Comparison of ENCODE assay signal across 20 cellular contexts in the genomic region with DNA sequence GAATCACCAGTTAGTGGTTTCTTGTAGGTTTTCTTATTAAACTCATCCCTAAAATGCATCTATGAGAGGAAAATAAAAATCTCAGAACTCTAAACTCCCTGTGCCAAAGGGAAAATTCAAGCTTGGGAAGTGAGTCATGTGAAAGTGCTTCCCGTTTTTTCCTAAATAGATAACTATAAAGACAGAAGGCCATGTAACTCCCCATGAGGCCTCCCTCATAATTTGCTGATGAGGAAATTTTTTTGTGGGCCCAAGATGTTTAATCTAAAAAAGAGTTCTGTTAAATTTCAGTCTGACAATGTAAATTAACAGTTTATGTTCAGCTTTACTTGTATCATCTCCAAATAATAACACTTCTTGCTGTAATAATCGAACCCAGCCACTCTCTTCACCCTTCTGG.
"Had no signal": no experiment of that assay in that cellular context is flagged by ENCODE, and none has a peak within 500 bp of the region (broad histone marks: within the 10 kb centered on the region; RNA-seq: fewer than 3 reads in every experiment).

No MANE protein-coding gene starts in this region.

- H3K9ac ChIP-seq: neural progenitor cell had no signal

- H3K4me3 ChIP-seq: esophagus muscularis mucosa, gastrocnemius medialis, heart right ventricle, lower lobe of right lung, neural progenitor cell, ovary, spleen, thoracic aorta, upper lobe of right lung had no signal

- H3K27me3 ChIP-seq: esophagus muscularis mucosa, gastrocnemius medialis, heart right ventricle, neural progenitor cell, ovary, spleen, upper lobe of right lung had no signal

- ATAC-seq: activated CD8-positive, alpha-beta memory T cell treated with anti-CD3 and anti-CD28 coated beads, Interleukin-2, amount 10 ng/mL, durations not matched to agents 7 days and 5 days; gastrocnemius medialis; heart right ventricle; left colon; lower lobe of right lung; sciatic nerve; stimulated activated naive CD8-positive, alpha-beta T cell treated with anti-CD3 and anti-CD28 coated beads, Interleukin-15, amount 100 ng/mL, for 72 hours; upper lobe of right lung had no signal

- H3K9me3 ChIP-seq: esophagus muscularis mucosa, gastrocnemius medialis, lower lobe of right lung, thoracic aorta, upper lobe of right lung had no signal

- H3K27ac ChIP-seq: esophagus muscularis mucosa, gastrocnemius medialis, heart right ventricle, lower lobe of right lung, neural progenitor cell, ovary, thoracic aorta, upper lobe of right lung had no signal

- H3K4me2 ChIP-seq: neural progenitor cell had no signal

- DNase-seq: activated CD4-positive, alpha-beta T cell treated with anti-CD3 and anti-CD28 coated beads, Interleukin-2, amount 50 U/mL, for 48 hours; activated CD8-positive, alpha-beta memory T cell treated with anti-CD3 and anti-CD28 coated beads, Interleukin-2, amount 10 ng/mL, durations not matched to agents 7 days and 5 days; activated naive CD4-positive, alpha-beta T cell treated with anti-CD3 and anti-CD28 coated beads for 36 hours; activated T-cell treated with anti-CD3 and anti-CD28 coated beads, Interleukin-2, amount 50 U/mL, for 1 hour; gastrocnemius medialis; heart right ventricle; left colon; lower lobe of right lung; naive B cell; ovary; spleen; stimulated activated naive CD8-positive, alpha-beta T cell treated with anti-CD3 and anti-CD28 coated beads, Interleukin-15, amount 100 ng/mL, for 72 hours; upper lobe of right lung had no signal

- FAIRE-seq: astrocyte, bronchial epithelial cell, colon had no signal

- H2AFZ ChIP-seq: neural progenitor cell had no signal

- H3K36me3 ChIP-seq: esophagus muscularis mucosa, gastrocnemius medialis, heart right ventricle, lower lobe of right lung, neural progenitor cell, ovary, spleen, thoracic aorta, upper lobe of right lung had no signal

- H3K4me1 ChIP-seq: esophagus muscularis mucosa, gastrocnemius medialis, heart right ventricle, lower lobe of right lung, spleen, upper lobe of right lung had no signal
